8 cellular contexts compared by ENCODE assay signal in genomic region chrX:12791253-12792228, GRCh38. TPM values are rescaled to one million over a fixed set of nuclear protein-coding genes. Genes with fewer than 3 reads are reported as not detected.
A peak's percentile ranks its signal among the peaks of the same experiment; 100 is the strongest.
DNase-seq lines count a peak whose midpoint lies in the region; ATAC-seq and TF ChIP-seq lines count a peak whose summit lies in the region.

PRPS2 (plus strand) TSS chrX:12791412; CDS start chrX:12791498, 86 bp downstream.

- no peaks in the 10 kb centered on the region for H3K36me3 Mint-ChIP-seq in CD4-positive, CD25-positive, alpha-beta regulatory T cell

- H3K27ac ChIP-seq in CD4-positive, CD25-positive, alpha-beta regulatory T cell (ENCODE audit: insufficient read depth, low read length, poor library complexity, severe bottlenecking): peak within 1 kb of the TSS; percentile 51
- H3K27ac ChIP-seq in ovary (peak within 1 kb of the TSS; percentile 16 to 69), thymus (ENCODE audit: low read depth) (peak within 1 kb of the TSS; percentile 36)

- peaks cover 16 to 24% (median 21%) of the 10 kb centered on the region in 4 donors for H3K4me1 Mint-ChIP-seq in CD4-positive, CD25-positive, alpha-beta regulatory T cell

- peaks cover 0 to 3% (median 0%) of the 10 kb centered on the region in 7 donors for H3K9me3 Mint-ChIP-seq in CD4-positive, CD25-positive, alpha-beta regulatory T cell

- no peaks in the 10 kb centered on the region for H3K27me3 Mint-ChIP-seq in CD4-positive, CD25-positive, alpha-beta regulatory T cell

- peak; percentile 62 to 71 (median 65) for DNase-seq in CD4-positive, CD25-positive, alpha-beta regulatory T cell
- DNase-seq in HUDEP-2 (lab: John Stamatoyannopoulos, UW; ENCODE audit: unreplicated experiment in 76 of 76) (peak in 65 of 76 experiments; percentile 0 to 69 (median 31)), glomerular endothelial cell (ENCODE audit: extremely low read depth, low read depth, low spot score) (no peak), ovary (peak; percentile 81 to 90 (median 82))
- DNase-seq in activated gamma-delta T cell treated with anti-CD3 and anti-CD28 coated beads, Interleukin-2, amount 50 U/mL, for 16 hours (ENCODE audit: low read depth): peak; percentile 44

- no peaks in the 10 kb centered on the region for H3K36me3 ChIP-seq in CD4-positive, CD25-positive, alpha-beta regulatory T cell (ENCODE audit: control insufficient read depth, insufficient read depth, low read length)
- H3K36me3 ChIP-seq in ovary (no peaks in the 10 kb centered on the region), thymus (ENCODE audit: control insufficient read depth, insufficient read depth) (no peaks in the 10 kb centered on the region)

- TF ChIP-seq POLR2A in Raji (IDR thresholded peaks at IDR 0.05; ENCODE audit: insufficient read depth, low read depth, low read length) (peak; percentile 80), ovary (IDR thresholded peaks at IDR 0.05) (peak; percentile 54)

- H3K4me1 ChIP-seq in CD4-positive, CD25-positive, alpha-beta regulatory T cell (ENCODE audit: control insufficient read depth, insufficient read depth, low read length, poor library complexity, severe bottlenecking): peaks cover 14% of the 10 kb centered on the region
- H3K4me1 ChIP-seq in ovary (ENCODE audit: insufficient read depth) (no peaks in the 10 kb centered on the region), thymus (ENCODE audit: control insufficient read depth, insufficient read depth, low read length) (peaks cover 3% of the 10 kb centered on the region)

- H3K9me3 ChIP-seq in CD4-positive, CD25-positive, alpha-beta regulatory T cell (ENCODE audit: control insufficient read depth in 2 of 2, low read length in 2 of 2): no peaks in the 10 kb centered on the region
- H3K9me3 ChIP-seq in ovary (no peaks in the 10 kb centered on the region), thymus (ENCODE audit: control insufficient read depth) (no peaks in the 10 kb centered on the region)

- TF ChIP-seq EP300 in ovary (IDR thresholded peaks at IDR 0.05): no peak

- peak within 1 kb of the TSS; percentile 16 to 84 (median 82) for H3K27ac Mint-ChIP-seq in CD4-positive, CD25-positive, alpha-beta regulatory T cell

- WGBS in ovary, 3 donors: 19 to 24% (median 22%) methylated on average over 53 to 113 of the region's 113 CpGs
- WGBS in thymus: 1% methylated on average over 110 of the region's 113 CpGs

- intact Hi-C loops in ovary (cut with DNase I): no loop called here

- ATAC-seq in CD4-positive, CD25-positive, alpha-beta regulatory T cell (ENCODE audit: low read depth in 2 of 2): peak; percentile 81 to 82
- ATAC-seq in GM19467 (IDR thresholded peaks at IDR 0.05; ENCODE audit: unreplicated experiment): peak; percentile 64

- no peak for TF ChIP-seq CTCF in ovary (IDR thresholded peaks at IDR 0.05)

- peak within 1 kb of the TSS; percentile 86 to 93 (median 91) for H3K4me3 Mint-ChIP-seq in CD4-positive, CD25-positive, alpha-beta regulatory T cell

- peak within 1 kb of the TSS; percentile 69 for H3K4me3 ChIP-seq in CD4-positive, CD25-positive, alpha-beta regulatory T cell (ENCODE audit: low read depth, low read length)
- H3K4me3 ChIP-seq in ovary (peak within 1 kb of the TSS; percentile 69), thymus (ENCODE audit: low read length) (peak within 1 kb of the TSS; percentile 70)

- H3K27me3 ChIP-seq in CD4-positive, CD25-positive, alpha-beta regulatory T cell (ENCODE audit: control insufficient read depth, insufficient read depth, low read length): peaks cover 4% of the 10 kb centered on the region
- no peaks in the 10 kb centered on the region for H3K27me3 ChIP-seq in ovary
- no peaks in the 10 kb centered on the region for H3K27me3 ChIP-seq in thymus (ENCODE audit: control insufficient read depth, insufficient read depth)

RNA-seq across cellular contexts. Expression of gene PRPS2, which starts in this region (rescaled TPM):
- total RNA-seq in CD4-positive, CD25-positive, alpha-beta regulatory T cell: 18.0 TPM
- 10 to 100 TPM; 23.7 to 31.7 (median 30.1) TPM for polyA plus RNA-seq in CD4-positive, CD25-positive, alpha-beta regulatory T cell
- total RNA-seq in glomerular endothelial cell (14.0 and 17.6 TPM in 2 replicates), ovary (100 to 1,000 TPM in 5 of 7 donors, 10 to 100 TPM in 2; 81.4 to 501 (median 113) TPM)
- polyA plus RNA-seq in ovary (100 to 1,000 TPM; 105 to 133 TPM), thymus (39.7 TPM)
